Comparison of ENCODE assay signal across 12 cellular contexts in the genomic region with DNA sequence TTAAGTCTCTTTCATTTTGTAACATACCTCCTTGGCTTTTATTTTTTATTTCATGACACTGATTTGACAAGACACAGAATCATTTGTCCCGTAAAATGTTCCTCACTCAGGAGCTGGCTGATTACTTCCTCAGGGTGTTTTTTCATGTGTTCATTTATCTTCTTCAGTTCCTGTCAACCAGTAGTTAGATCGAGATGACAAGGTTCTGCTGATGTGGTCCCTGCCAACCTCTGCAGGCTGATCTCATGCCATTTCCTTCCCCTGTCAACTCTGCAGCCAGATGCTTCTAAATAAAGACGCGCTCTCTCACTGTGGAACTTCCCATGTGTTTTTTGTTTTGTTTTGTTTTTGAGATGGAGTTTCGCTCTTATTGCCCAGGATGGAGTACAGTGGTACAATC. TPM values are rescaled to one million over a fixed set of nuclear protein-coding genes. Genes with fewer than 3 reads are reported as not detected.
DNase-seq lines count a peak whose midpoint lies in the region; ATAC-seq and TF ChIP-seq lines count a peak whose summit lies in the region.
"Had no signal": no experiment of that assay in that cellular context is flagged by ENCODE, and none has a peak within 500 bp of the region (broad histone marks: within the 10 kb centered on the region; RNA-seq: fewer than 3 reads in every experiment).

No MANE protein-coding gene starts in this region.

- intact Hi-C loops in left ventricle myocardium inferior (cut with micrococcal nuclease), result no loop called here

- peaks cover 68% of the 10 kb centered on the region for H3K27me3 ChIP-seq in left ventricle myocardium inferior (ENCODE audit: low read depth)

- H3K9me3 ChIP-seq in left ventricle myocardium inferior (replicated peaks), result no peaks in the 10 kb centered on the region

- H3K4me1 ChIP-seq in left ventricle myocardium inferior, result peaks cover 21% of the 10 kb centered on the region

- no peak for TF ChIP-seq CTCF in left ventricle myocardium inferior (IDR thresholded peaks at IDR 0.05; ENCODE audit: borderline replicate concordance)

- no peak for ATAC-seq in HG03469 (IDR thresholded peaks at IDR 0.05; ENCODE audit: unreplicated experiment)
- ATAC-seq in HG03175 (IDR thresholded peaks at IDR 0.05; ENCODE audit: unreplicated experiment), result no peak

- no peak overlapping the region for H3K4me3 ChIP-seq in left ventricle myocardium inferior

- no peaks in the 10 kb centered on the region for H3K36me3 ChIP-seq in left ventricle myocardium inferior

- H3K27ac ChIP-seq in left ventricle myocardium inferior (replicated peaks), result peak overlapping the region; percentile 30

- peak in 4 of 6 experiments; percentile 2 to 57 (median 53) for DNase-seq in stimulated activated naive CD4-positive, alpha-beta T cell (lab: John Stamatoyannopoulos, UW)
- DNase-seq in stimulated activated naive CD4-positive, alpha-beta T cell treated with Interleukin-2 at 50 U/mL for 16 hours (lab: John Stamatoyannopoulos, UW), result no peak
- peak; percentile 56 for DNase-seq in UCSD-AML1 (lab: John Stamatoyannopoulos, UW; ENCODE audit: unreplicated experiment)
- no peak for DNase-seq in left ventricle myocardium inferior
- DNase-seq in NK-92 treated with Interleukin-12 subunit alpha and Interleukin-12 subunit beta, amount 100 ng/mL, for 24 hours (lab: John Stamatoyannopoulos, UW), result no peak
- DNase-seq in NCI-H1436 (lab: John Stamatoyannopoulos, UW), result no peak
- DNase-seq: activated effector memory CD4-positive, alpha-beta T cell treated with anti-CD3 and anti-CD28 coated beads, Interleukin-2, amount 50 U/mL, for 16 hours; GOT3; NCI-H187 treated with DMSO at 0.1 percent for 48 hours had no signal

RNA-seq across cellular contexts. Expression of gene CXCL16, which starts 8.1 kb away (rescaled TPM):
- total RNA-seq in left ventricle myocardium inferior, result 3.1 TPM

RNA-seq across cellular contexts. Expression of gene ZMYND15, which starts 8.2 kb away (rescaled TPM):
- 0.08 TPM for total RNA-seq in left ventricle myocardium inferior

RNA-seq across cellular contexts. Expression of gene MED11, which starts 16.6 kb away (rescaled TPM):
- total RNA-seq in left ventricle myocardium inferior, result 18.0 TPM

RNA-seq across cellular contexts. Expression of gene TM4SF5, which starts 23.8 kb away (rescaled TPM):
- total RNA-seq in left ventricle myocardium inferior, result not detected
- total RNA-seq: posterior vena cava had no signal

RNA-seq across cellular contexts. Expression of gene ARRB2, which starts 37.4 kb away (rescaled TPM):
- 28.1 TPM for total RNA-seq in left ventricle myocardium inferior

Comparison
In these comparisons a context has a peak if more than half of its experiments do, and no peak if none do; other contexts are left out.
1. DNase-seq: peak in stimulated activated naive CD4-positive, alpha-beta T cell (4 of 6) and UCSD-AML1 (single experiment); none in stimulated activated naive CD4-positive, alpha-beta T cell treated with Interleukin-2 at 50 U/mL for 16 hours (single experiment), left ventricle myocardium inferior (single experiment), NK-92 treated with Interleukin-12 subunit alpha and Interleukin-12 subunit beta, amount 100 ng/mL, for 24 hours (single experiment) and NCI-H1436 (single experiment).